Comparison of ENCODE assay signal across 24 cellular contexts in the genomic region with DNA sequence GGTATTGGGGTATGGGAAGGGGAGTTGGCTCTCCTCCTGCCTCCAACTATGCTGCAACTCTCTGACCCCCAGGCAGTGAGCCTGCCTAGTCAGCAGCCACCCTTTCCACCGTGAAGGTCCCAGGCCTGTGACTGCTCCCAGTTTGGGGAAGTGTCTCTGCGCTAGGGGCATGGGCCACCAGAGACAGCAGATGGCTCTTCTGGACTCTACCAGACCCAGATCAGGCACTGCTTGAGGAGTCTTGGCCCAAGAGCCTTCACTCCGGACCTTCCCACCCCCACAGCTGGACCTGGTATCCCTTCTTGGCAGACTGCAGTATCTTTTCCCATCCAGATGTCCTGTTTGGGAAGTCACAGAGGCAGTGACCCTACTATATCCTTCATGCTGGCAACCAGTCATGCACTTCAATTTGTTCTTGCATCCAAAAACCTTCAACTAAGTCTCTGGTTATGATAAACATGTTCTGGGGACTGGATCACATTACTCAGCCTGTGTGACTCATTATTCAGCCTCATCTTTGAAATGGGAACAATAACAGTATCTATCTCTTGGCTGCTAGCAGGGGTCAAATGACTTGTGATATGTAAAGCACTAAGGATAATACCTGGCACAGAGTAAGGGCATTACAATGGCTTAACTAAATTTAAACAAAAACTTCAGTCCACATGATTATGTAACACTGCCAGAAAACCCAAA.
A peak's percentile ranks its signal among the peaks of the same experiment; 100 is the strongest.
DNase-seq lines count a peak whose midpoint lies in the region; ATAC-seq, FAIRE-seq and TF ChIP-seq lines count a peak whose summit lies in the region.
"Had no signal": no experiment of that assay in that cellular context is flagged by ENCODE, and none has a peak within 500 bp of the region (broad histone marks: within the 10 kb centered on the region; RNA-seq: fewer than 3 reads in every experiment).

No MANE protein-coding gene starts in this region.

- POLR2A ChIA-PET in HepG2 (lab: Yijun Ruan, JAX) = no interaction called here

- H3K27me3 ChIP-seq in liver (ENCODE audit: control insufficient read depth in 4 of 4, insufficient read depth in 4 of 4, low read length in 3 of 4) (no peaks in the 10 kb centered on the region), HepG2 (ENCODE audit: control insufficient read depth in 1 of 2, insufficient read depth in 2 of 2, low read length in 2 of 2) (no peaks in the 10 kb centered on the region)
- H3K27me3 ChIP-seq: BLaER1 treated with 17β-estradiol and CSF1 and Interleukin-3, amounts not matched to agents 10 nM and 100 nM; esophagus squamous epithelium; neural progenitor cell had no signal

- no peaks in the 10 kb centered on the region for H3K79me2 ChIP-seq in HepG2 (ENCODE audit: insufficient read depth, low read length)

- H3K4me1 ChIP-seq in liver (ENCODE audit: control insufficient read depth in 4 of 4, insufficient read depth in 4 of 4, low read length in 3 of 4) (peaks cover 0 to 34% (median 28%) of the 10 kb centered on the region in 4 donors), HepG2 (ENCODE audit: insufficient read depth, low read length) (no peaks in the 10 kb centered on the region)
- H3K4me1 ChIP-seq: neural progenitor cell had no signal

- no peak overlapping the region for H3K4me2 ChIP-seq in HepG2 (ENCODE audit: low read depth, low read length)
- H3K4me2 ChIP-seq: BLaER1 treated with 17β-estradiol and CSF1 and Interleukin-3, amounts not matched to agents 10 nM and 100 nM; neural progenitor cell; SK-N-SH had no signal

- H2AFZ ChIP-seq in HepG2 (ENCODE audit: low read length) = no peak overlapping the region
- H2AFZ ChIP-seq: neural progenitor cell had no signal

- 83% methylated on average over 3 of the region's 3 CpGs for WGBS in liver
- WGBS in HepG2 (ENCODE audit: low lambda C conversion rate) = 0% methylated on average over 2 of the region's 3 CpGs

- FAIRE-seq in HepG2 (lab: Jason Lieb, UNC) = no peak

- TF ChIP-seq EP300 in HepG2 (IDR thresholded peaks at IDR 0.05; ENCODE audit: low read depth in 2 of 2, low read length in 2 of 2) (no peak), HepG2 (CRISPR knock-in tag; IDR thresholded peaks at IDR 0.05; ENCODE audit: borderline replicate concordance) (no peak)

- H3K27ac Mint-ChIP-seq in mesothelial cell of epicardium (no peak overlapping the region), endothelial cell (ENCODE audit: unreplicated experiment) (no peak overlapping the region)
- H3K27ac Mint-ChIP-seq: activated naive CD8-positive, alpha-beta T cell; effector memory CD8-positive, alpha-beta T cell; neural progenitor cell; progenitor cell of endocrine pancreas had no signal

- peak overlapping the region in 1 of 2 donors; percentile 22 for H3K9ac ChIP-seq in liver (ENCODE audit: low read depth in 1 of 2, low read length in 2 of 2)
- H3K9ac ChIP-seq in HepG2 (ENCODE audit: insufficient read depth, low read depth, low read length) = no peak overlapping the region
- H3K9ac ChIP-seq: BLaER1 treated with 17β-estradiol and CSF1 and Interleukin-3, amounts not matched to agents 10 nM and 100 nM; neural progenitor cell; SK-N-SH had no signal

- H3K9me3 Mint-ChIP-seq in mesothelial cell of epicardium (peaks cover 46% of the 10 kb centered on the region), endothelial cell (ENCODE audit: unreplicated experiment) (peaks cover 29% of the 10 kb centered on the region)

- H3K27me3 Mint-ChIP-seq in mesothelial cell of epicardium (ENCODE audit: low read depth) (peaks cover 8% of the 10 kb centered on the region), endothelial cell (ENCODE audit: unreplicated experiment) (no peaks in the 10 kb centered on the region)
- H3K27me3 Mint-ChIP-seq: activated naive CD8-positive, alpha-beta T cell; effector memory CD8-positive, alpha-beta T cell; progenitor cell of endocrine pancreas had no signal

- no TSS peak for BruUV-seq in HepG2 (replicated peaks; lab: Mats Ljungman, UMichigan)

- TF ChIP-seq CTCF in liver (IDR thresholded peaks at IDR 0.05; ENCODE audit: low read depth, low read length, missing input control) (no peak), HepG2 (CRISPR knock-in tag; IDR thresholded peaks at IDR 0.05) (no peak), coronary artery (IDR thresholded peaks at IDR 0.05) (no peak), mesothelial cell of epicardium (IDR thresholded peaks at IDR 0.05; ENCODE audit: unreplicated experiment) (no peak), endothelial cell (IDR thresholded peaks at IDR 0.05; ENCODE audit: unreplicated experiment) (no peak)

- TF ChIP-seq POLR2A in HepG2 (IDR thresholded peaks at IDR 0.05; ENCODE audit: insufficient read depth in 1 of 2, low read depth in 2 of 2, low read length in 2 of 2) = no peak

- no peak overlapping the region for H3K4me3 Mint-ChIP-seq in mesothelial cell of epicardium
- H3K4me3 Mint-ChIP-seq in endothelial cell (ENCODE audit: unreplicated experiment) = no peak overlapping the region
- H3K4me3 Mint-ChIP-seq: activated naive CD8-positive, alpha-beta T cell; effector memory CD8-positive, alpha-beta T cell; neural progenitor cell had no signal

- TF ChIP-seq RAD21 in liver (IDR thresholded peaks at IDR 0.05) (no peak), HepG2 (CRISPR knock-in tag; IDR thresholded peaks at IDR 0.05) (no peak)

- CTCF ChIA-PET in HepG2 (lab: Yijun Ruan, JAX; ENCODE audit: low intra/inter-chr PET ratio, low total read pairs) = no interaction called here

- ATAC-seq in HepG2 = no peak
- ATAC-seq: effector memory CD8-positive, alpha-beta T cell had no signal

- in situ Hi-C loops in HepG2 (cut with HindIII; ENCODE audit: extremely low pct_ligation_motif_present, low pct_unique_long_range_greater_than_20kb) = no loop called here

- DNase-seq in HepG2 (ENCODE audit: low spot score) (no peak), coronary artery (ENCODE audit: low spot score) (peak; percentile 55), iris pigment epithelial cell (ENCODE audit: low read depth) (peak; percentile 18), SKM-1 treated with dmso at 0.1 percent for 144 hours (lab: John Stamatoyannopoulos, UW; ENCODE audit: unreplicated experiment) (no peak), mesothelial cell of epicardium (ENCODE audit: low spot score in 2 of 2, unreplicated experiment in 2 of 2) (no peak), endothelial cell (ENCODE audit: low spot score) (no peak)
- DNase-seq: ACHN; activated CD4-positive, alpha-beta T cell treated with anti-CD3 and anti-CD28 coated beads for 48 hours; COR-L47; DMS79 treated with DMSO at 0.1 percent for 48 hours; effector memory CD8-positive, alpha-beta T cell; esophagus squamous epithelium; NCI-H1092 treated with DMSO at 0.1 percent for 48 hours; NCI-H187 treated with DMSO at 0.1 percent for 48 hours; NCI-H526 treated with DMSO at 0.1 percent for 48 hours; SK-N-SH; T-helper 2 cell had no signal

- H4K20me1 ChIP-seq in HepG2 (ENCODE audit: insufficient read depth, low read length) = no peaks in the 10 kb centered on the region
- H4K20me1 ChIP-seq: BLaER1 treated with 17β-estradiol and CSF1 and Interleukin-3, amounts not matched to agents 10 nM and 100 nM had no signal

- no peaks in the 10 kb centered on the region for H3K4me1 Mint-ChIP-seq in mesothelial cell of epicardium
- H3K4me1 Mint-ChIP-seq in endothelial cell (ENCODE audit: unreplicated experiment) = no peaks in the 10 kb centered on the region
- H3K4me1 Mint-ChIP-seq: neural progenitor cell had no signal

- H3K36me3 ChIP-seq in liver (ENCODE audit: control insufficient read depth in 4 of 4, insufficient read depth in 3 of 4, low read depth in 1 of 4, low read length in 3 of 4) = peaks cover 0 to 2% (median 0%) of the 10 kb centered on the region in 4 donors
- H3K36me3 ChIP-seq in HepG2 (replicated peaks in 1 of 2; ENCODE audit: control insufficient read depth in 1 of 2, insufficient read depth in 2 of 2, low read length in 2 of 2) = no peaks in the 10 kb centered on the region
- H3K36me3 ChIP-seq: esophagus squamous epithelium, neural progenitor cell had no signal

- peaks cover 6% of the 10 kb centered on the region for H3K36me3 Mint-ChIP-seq in mesothelial cell of epicardium
- peaks cover 28% of the 10 kb centered on the region for H3K36me3 Mint-ChIP-seq in endothelial cell (ENCODE audit: low read depth, unreplicated experiment)
- H3K36me3 Mint-ChIP-seq: neural progenitor cell had no signal

- intact Hi-C loops in HepG2 (cut with micrococcal nuclease; ENCODE audit: unreplicated experiment) = no loop called here

- H3K4me3 ChIP-seq in liver (ENCODE audit: low read depth in 1 of 3, low read length in 3 of 3) = no peak overlapping the region
- H3K4me3 ChIP-seq in HepG2 (replicated peaks in 1 of 3; ENCODE audit: insufficient read depth in 1 of 3, low read depth in 2 of 3, low read length in 3 of 3) = no peak overlapping the region
- H3K4me3 ChIP-seq in coronary artery = no peak overlapping the region
- H3K4me3 ChIP-seq: BLaER1 treated with 17β-estradiol and CSF1 and Interleukin-3, amounts not matched to agents 10 nM and 100 nM; esophagus squamous epithelium; neural progenitor cell; skin epidermis had no signal

- peak overlapping the region; percentile 32 to 42 for H3K27ac ChIP-seq in liver (ENCODE audit: low read depth in 1 of 2, low read length in 2 of 2)
- no peak overlapping the region for H3K27ac ChIP-seq in HepG2 (ENCODE audit: extremely low read length, insufficient read depth, low read length)
- peak overlapping the region in 1 of 2 donors; percentile 32 for H3K27ac ChIP-seq in coronary artery
- H3K27ac ChIP-seq: BLaER1 treated with 17β-estradiol and CSF1 and Interleukin-3, amounts not matched to agents 10 nM and 100 nM; neural progenitor cell; RWPE1; skin epidermis had no signal

- peaks cover 0 to 7% (median 1%) of the 10 kb centered on the region in 4 donors for H3K9me3 ChIP-seq in liver (ENCODE audit: control insufficient read depth in 4 of 4, low read length in 3 of 4)
- H3K9me3 ChIP-seq in HepG2 (ENCODE audit: low read length) = no peaks in the 10 kb centered on the region
- H3K9me3 ChIP-seq: SK-N-SH had no signal

TF ChIP-seq in liver, 16 proteins besides CTCF, POLR2A, EP300 and RAD21:
- TF ChIP-seq NR2F2 (IDR thresholded peaks at IDR 0.05) (peak; percentile 91), MAX (IDR thresholded peaks at IDR 0.05) (no peak)

TF ChIP-seq in HepG2, 621 proteins besides CTCF, POLR2A, EP300 and RAD21 (continues in another document):
- no peak for TF ChIP-seq THYN1 (CRISPR knock-in tag; IDR thresholded peaks at IDR 0.05; ENCODE audit: borderline replicate concordance, low read depth)
- TF ChIP-seq, protein P1, sequence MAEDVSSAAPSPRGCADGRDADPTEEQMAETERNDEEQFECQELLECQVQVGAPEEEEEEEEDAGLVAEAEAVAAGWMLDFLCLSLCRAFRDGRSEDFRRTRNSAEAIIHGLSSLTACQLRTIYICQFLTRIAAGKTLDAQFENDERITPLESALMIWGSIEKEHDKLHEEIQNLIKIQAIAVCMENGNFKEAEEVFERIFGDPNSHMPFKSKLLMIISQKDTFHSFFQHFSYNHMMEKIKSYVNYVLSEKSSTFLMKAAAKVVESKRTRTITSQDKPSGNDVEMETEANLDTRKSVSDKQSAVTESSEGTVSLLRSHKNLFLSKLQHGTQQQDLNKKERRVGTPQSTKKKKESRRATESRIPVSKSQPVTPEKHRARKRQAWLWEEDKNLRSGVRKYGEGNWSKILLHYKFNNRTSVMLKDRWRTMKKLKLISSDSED (CRISPR knock-in tag; IDR thresholded peaks at IDR 0.05) = no peak
- TF ChIP-seq, protein P2, sequence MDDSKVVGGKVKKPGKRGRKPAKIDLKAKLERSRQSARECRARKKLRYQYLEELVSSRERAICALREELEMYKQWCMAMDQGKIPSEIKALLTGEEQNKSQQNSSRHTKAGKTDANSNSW (CRISPR knock-in tag; IDR thresholded peaks at IDR 0.05; ENCODE audit: borderline replicate concordance) = no peak

Comparison
In these comparisons a context has a peak if more than half of its experiments do, and no peak if none do; other contexts are left out.
1. DNase-seq: peak in coronary artery (single experiment) and iris pigment epithelial cell (single experiment); none in HepG2 (single experiment), SKM-1 treated with dmso at 0.1 percent for 144 hours (single experiment), mesothelial cell of epicardium (0 of 2) and endothelial cell (single experiment).